ENCODE assay signal across 2 cellular contexts in the genomic region with DNA sequence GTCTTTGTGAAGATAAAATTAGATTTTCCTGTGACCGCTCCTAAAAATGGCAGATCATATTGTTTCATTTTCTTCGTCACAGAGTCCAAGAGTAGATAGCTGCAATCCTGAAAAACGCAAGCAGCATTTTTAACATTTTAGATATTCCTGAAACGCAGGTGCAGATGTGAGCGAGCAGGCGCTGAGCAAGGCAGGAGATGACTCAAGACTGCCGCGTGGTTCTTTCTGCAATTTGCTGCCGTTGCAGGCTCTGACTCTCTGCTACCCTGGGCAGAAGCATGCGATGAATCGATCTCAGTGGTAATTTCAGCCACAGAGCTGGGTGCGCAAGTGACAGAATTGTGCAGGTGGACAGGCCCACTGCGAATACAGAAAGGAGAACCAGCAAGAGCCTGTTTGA.
TF ChIP-seq lines count a peak whose summit lies in the region.

No MANE protein-coding gene starts in this region.

TF ChIP-seq in H1, 55 proteins besides CTCF, POLR2A, EP300 and RAD21:
- TF ChIP-seq RFX5 (IDR thresholded peaks at IDR 0.05; ENCODE audit: borderline replicate concordance, low read depth, low read length), result no peak
- no peak for TF ChIP-seq SRF (IDR thresholded peaks at IDR 0.05; ENCODE audit: low read depth, low read length)
- no peak for TF ChIP-seq ZNF274 (IDR thresholded peaks at IDR 0.05; ENCODE audit: borderline replicate concordance, extremely low read depth, low read length)
- no peak for TF ChIP-seq TAF1 (IDR thresholded peaks at IDR 0.05; ENCODE audit: low read depth, low read length)
- TF ChIP-seq, protein P1, sequence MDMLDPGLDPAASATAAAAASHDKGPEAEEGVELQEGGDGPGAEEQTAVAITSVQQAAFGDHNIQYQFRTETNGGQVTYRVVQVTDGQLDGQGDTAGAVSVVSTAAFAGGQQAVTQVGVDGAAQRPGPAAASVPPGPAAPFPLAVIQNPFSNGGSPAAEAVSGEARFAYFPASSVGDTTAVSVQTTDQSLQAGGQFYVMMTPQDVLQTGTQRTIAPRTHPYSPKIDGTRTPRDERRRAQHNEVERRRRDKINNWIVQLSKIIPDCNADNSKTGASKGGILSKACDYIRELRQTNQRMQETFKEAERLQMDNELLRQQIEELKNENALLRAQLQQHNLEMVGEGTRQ (IDR thresholded peaks at IDR 0.05; ENCODE audit: low read length), result no peak
TF ChIP-seq in H1: peak in this region for 0.

TF ChIP-seq in HEK293T, 16 proteins besides CTCF, POLR2A, EP300 and RAD21:
- no peak for TF ChIP-seq CTBP1 (IDR thresholded peaks at IDR 0.05; ENCODE audit: borderline replicate concordance)
- TF ChIP-seq ELF4 (IDR thresholded peaks at IDR 0.05), result no peak
